Comparison of ENCODE assay signal across 1 cellular context in genomic region chr19:3514930-3515329, GRCh38.
TF ChIP-seq lines count a peak whose summit lies in the region.

No MANE protein-coding gene starts in this region.

TF ChIP-seq in H1, 55 proteins besides CTCF, POLR2A, EP300 and RAD21:
- TF ChIP-seq SIX5 (IDR thresholded peaks at IDR 0.05; ENCODE audit: low read depth, low read length) (no peak), SAP30 (IDR thresholded peaks at IDR 0.05; ENCODE audit: insufficient read depth, insufficient replicate concordance, low read length) (no peak), CHD7 (IDR thresholded peaks at IDR 0.05; ENCODE audit: insufficient replicate concordance, low read length) (no peak), JUND (IDR thresholded peaks at IDR 0.05; ENCODE audit: low read length) (no peak), RFX5 (IDR thresholded peaks at IDR 0.05; ENCODE audit: borderline replicate concordance, low read depth, low read length) (no peak), TAF7 (optimal IDR thresholded peaks at IDR 0.05; ENCODE audit: borderline replicate concordance, low read depth, low read length) (no peak), SIN3A (conservative IDR thresholded peaks at IDR 0.05 in 1 of 2, IDR thresholded peaks at IDR 0.05 in 1 of 2; ENCODE audit: low read depth in 1 of 2, low read length in 2 of 2) (no peak), EGR1 (IDR thresholded peaks at IDR 0.05; ENCODE audit: borderline replicate concordance, low read depth, low read length) (no peak), TCF12 (IDR thresholded peaks at IDR 0.05; ENCODE audit: low read depth, low read length) (no peak), BCL11A (IDR thresholded peaks at IDR 0.05; ENCODE audit: low read depth in 2 of 2, low read length in 2 of 2) (no peak), SP2 (IDR thresholded peaks at IDR 0.05; ENCODE audit: low read length) (no peak), GTF2F1 (IDR thresholded peaks at IDR 0.05; ENCODE audit: borderline replicate concordance, low read depth, low read length) (no peak), MAX (IDR thresholded peaks at IDR 0.05) (no peak), SUZ12 (IDR thresholded peaks at IDR 0.05; ENCODE audit: low read length) (no peak), EZH2 (IDR thresholded peaks at IDR 0.05; ENCODE audit: low read depth, low read length, severe bottlenecking) (no peak), JUN (IDR thresholded peaks at IDR 0.05; ENCODE audit: low read depth, low read length) (no peak), KDM5A (IDR thresholded peaks at IDR 0.05; ENCODE audit: low read length) (no peak), RBBP5 (IDR thresholded peaks at IDR 0.05; ENCODE audit: borderline replicate concordance, low read depth, low read length) (no peak)
